In genomic region chr6:43848992-43849391, GRCh38 we compare ENCODE assay signal across 19 cellular contexts.
"Had no signal": no experiment of that assay in that cellular context is flagged by ENCODE, and none has a peak within 500 bp of the region (broad histone marks: within the 10 kb centered on the region; RNA-seq: fewer than 3 reads in every experiment).

No MANE protein-coding gene starts in this region.

- H3K27me3 Mint-ChIP-seq: type B pancreatic cell had no signal

- H3K4me1 ChIP-seq: colonic mucosa, suprapubic skin, uterus had no signal

- H3K9me3 ChIP-seq: colonic mucosa, mucosa of descending colon, suprapubic skin, thyroid gland, uterus had no signal

- H3K27ac Mint-ChIP-seq: type B pancreatic cell had no signal

- DNase-seq: cerebellar nuclear complex; colonic mucosa; dermis blood vessel endothelial cell; effector CD4-positive, alpha-beta T cell; foreskin melanocyte; head of caudate nucleus; mucosa of descending colon; naive thymus-derived CD8-positive, alpha-beta T cell; occipital lobe; right cardiac atrium; stimulated activated CD4-positive, alpha-beta T cell treated with anti-CD3 and anti-CD28 coated beads, Interleukin-2, amount 100 ng/mL, for 48 hours; stimulated activated naive CD8-positive, alpha-beta T cell treated with anti-CD3 and anti-CD28 coated beads, Interleukin-15, Interleukin-2, amounts not matched to agents 100 U/mL and 50 U/mL, for 24 hours; thyroid gland; uterus had no signal

- H2AFZ ChIP-seq: hepatocyte had no signal

- H3K4me3 ChIP-seq: colonic mucosa, hepatocyte, mucosa of descending colon, smooth muscle cell, suprapubic skin, thyroid gland, uterus had no signal

- H3K9me3 Mint-ChIP-seq: naive thymus-derived CD8-positive, alpha-beta T cell; neural crest cell; type B pancreatic cell had no signal

- H3K27me3 ChIP-seq: colonic mucosa, hepatocyte, suprapubic skin, thyroid gland, uterus had no signal

- H3K36me3 Mint-ChIP-seq: naive thymus-derived CD8-positive, alpha-beta T cell; type B pancreatic cell had no signal

- H3K4me2 ChIP-seq: hepatocyte, smooth muscle cell had no signal

- H3K27ac ChIP-seq: colonic mucosa, hepatocyte, suprapubic skin, thyroid gland, uterus had no signal

- ATAC-seq: mucosa of descending colon; naive thymus-derived CD8-positive, alpha-beta T cell; right cardiac atrium; stimulated activated naive CD8-positive, alpha-beta T cell treated with anti-CD3 and anti-CD28 coated beads, Interleukin-15, Interleukin-2, amounts not matched to agents 100 U/mL and 50 U/mL, for 24 hours had no signal

- H3K36me3 ChIP-seq: colonic mucosa, suprapubic skin, thyroid gland, uterus had no signal

- H3K4me3 Mint-ChIP-seq: naive thymus-derived CD8-positive, alpha-beta T cell; neural crest cell; type B pancreatic cell had no signal
